8 cellular contexts compared by ENCODE assay signal in the genomic region with DNA sequence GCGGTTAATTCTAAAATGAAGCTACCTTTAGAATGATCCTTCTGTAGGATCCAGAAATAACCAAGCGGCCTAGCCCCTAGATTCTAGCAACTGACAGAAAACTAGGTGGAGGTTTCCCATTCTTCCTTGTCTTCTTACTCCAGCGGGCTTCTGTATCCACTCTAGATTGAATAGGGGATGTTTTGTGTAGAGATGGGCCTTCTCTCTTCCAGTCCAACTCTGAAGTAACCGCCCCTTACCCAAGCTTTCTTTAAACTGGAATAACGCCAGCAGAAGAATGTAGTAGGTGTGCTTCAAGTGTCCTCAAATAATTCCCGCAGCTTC. TPM values are rescaled to one million over a fixed set of nuclear protein-coding genes. Genes with fewer than 3 reads are reported as not detected.
A peak's percentile ranks its signal among the peaks of the same experiment; 100 is the strongest.
DNase-seq lines count a peak whose midpoint lies in the region; ATAC-seq and TF ChIP-seq lines count a peak whose summit lies in the region.

No MANE protein-coding gene starts in this region.

- dilution Hi-C loops in mammary epithelial cell (cut with HindIII; ENCODE audit: low sequenced_read_pairs): no loop called here

- H2AFZ ChIP-seq in mammary epithelial cell (ENCODE audit: low read depth, low read length): peak overlapping the region; percentile 97

- no peaks in the 10 kb centered on the region for H3K9me3 ChIP-seq in mammary epithelial cell (replicated peaks; ENCODE audit: insufficient read depth, low read length)

- DNase-seq in activated T-cell treated with anti-CD3 and anti-CD28 coated beads, Interleukin-2, amount 50 U/mL, for 72 hours: no peak
- DNase-seq in activated T-cell treated with anti-CD3 and anti-CD28 coated beads, Interleukin-2, amount 50 U/mL, for 1 hour: no peak
- no peak for DNase-seq in mammary epithelial cell
- DNase-seq in naive B cell: no peak
- DNase-seq in 8988T: no peak
- no peak for DNase-seq in OCI-M1 (lab: John Stamatoyannopoulos, UW)
- DNase-seq in amniotic stem cell (lab: John Stamatoyannopoulos, UW): no peak

- 26% methylated on average over 6 of the region's 6 CpGs for WGBS in mammary epithelial cell (ENCODE audit: low coverage, missing lambda C conversion rate)

- peaks cover 29% of the 10 kb centered on the region for H3K4me1 Mint-ChIP-seq in activated T-cell treated with anti-CD3 and anti-CD28 coated beads, Interleukin-2, amount 50 U/mL, for 72 hours (ENCODE audit: low read depth)
- peaks cover 27 to 54% (median 34%) of the 10 kb centered on the region in 3 donors for H3K4me1 Mint-ChIP-seq in naive B cell

- no peaks in the 10 kb centered on the region for H3K27me3 ChIP-seq in mammary epithelial cell (ENCODE audit: insufficient read depth, low read length)

- peaks cover 3% of the 10 kb centered on the region for H3K36me3 ChIP-seq in mammary epithelial cell (ENCODE audit: insufficient read depth, low read length)

- H3K9ac ChIP-seq in mammary epithelial cell (ENCODE audit: insufficient read depth, low read length): no peak overlapping the region

- peaks cover 43% of the 10 kb centered on the region for H3K79me2 ChIP-seq in mammary epithelial cell (ENCODE audit: insufficient read depth, low read length)

- peak overlapping the region; percentile 63 to 98 (median 93) for H3K4me3 ChIP-seq in mammary epithelial cell (replicated peaks in 1 of 3; ENCODE audit: insufficient read depth in 1 of 3, low read depth in 2 of 3, low read length in 3 of 3)

- peaks cover 6% of the 10 kb centered on the region for H3K27me3 Mint-ChIP-seq in activated T-cell treated with anti-CD3 and anti-CD28 coated beads, Interleukin-2, amount 50 U/mL, for 72 hours (ENCODE audit: low read depth)
- H3K27me3 Mint-ChIP-seq in naive B cell: peaks cover 12 to 17% (median 15%) of the 10 kb centered on the region in 3 donors

- H3K4me3 Mint-ChIP-seq in activated T-cell treated with anti-CD3 and anti-CD28 coated beads, Interleukin-2, amount 50 U/mL, for 72 hours: peak overlapping the region; percentile 93 to 97
- H3K4me3 Mint-ChIP-seq in naive B cell: peak overlapping the region; percentile 90 to 99 (median 98)

- no TSS peak for BruUV-seq in mammary epithelial cell (replicated peaks; lab: Mats Ljungman, UMichigan)

- H4K20me1 ChIP-seq in mammary epithelial cell (ENCODE audit: insufficient read depth, low read length): no peaks in the 10 kb centered on the region

- in situ Hi-C loops in mammary epithelial cell (cut with MboI; ENCODE audit: low sequenced_read_pairs in 2 of 2): no loop called here

- no peak for TF ChIP-seq CTCF in mammary epithelial cell (conservative IDR thresholded peaks at IDR 0.05 in 1 of 2, IDR thresholded peaks at IDR 0.05 in 1 of 2; ENCODE audit: extremely low read depth in 1 of 2, insufficient read depth in 1 of 2, low read depth in 1 of 2, low read length in 2 of 2)

- peak overlapping the region; percentile 90 for H3K27ac Mint-ChIP-seq in activated T-cell treated with anti-CD3 and anti-CD28 coated beads, Interleukin-2, amount 50 U/mL, for 72 hours
- peak overlapping the region; percentile 92 to 99 (median 98) for H3K27ac Mint-ChIP-seq in naive B cell

- no peaks in the 10 kb centered on the region for H3K9me3 Mint-ChIP-seq in activated T-cell treated with anti-CD3 and anti-CD28 coated beads, Interleukin-2, amount 50 U/mL, for 72 hours
- no peaks in the 10 kb centered on the region for H3K9me3 Mint-ChIP-seq in naive B cell

- H3K4me2 ChIP-seq in mammary epithelial cell (ENCODE audit: insufficient read depth, low read depth, low read length): peak overlapping the region; percentile 82

- H3K4me1 ChIP-seq in mammary epithelial cell (ENCODE audit: insufficient read depth, low read length): peaks cover 3% of the 10 kb centered on the region

- no peak overlapping the region for H3K27ac ChIP-seq in mammary epithelial cell (ENCODE audit: insufficient read depth, low read depth, low read length)

- ATAC-seq in activated T-cell treated with anti-CD3 and anti-CD28 coated beads, Interleukin-2, amount 50 U/mL, for 72 hours (replicated peaks in 1 of 2): peak; percentile 2 to 8
- ATAC-seq in HG03432 (IDR thresholded peaks at IDR 0.05; ENCODE audit: unreplicated experiment) (peak; percentile 13), naive B cell (ENCODE audit: low read depth in 2 of 2) (peak; percentile 2)

- intact Hi-C loops in mammary epithelial cell (cut with micrococcal nuclease): loop anchor here (1.0 kb wide), 1 partner anchor 249 kb away; no protein-coding TSS in a partner anchor

- CTCF ChIA-PET in mammary epithelial cell (lab: Charles Lee; ENCODE audit: low non-redundant PET): interaction anchor here (0.6 to 1.1 kb wide), 2 partner anchors 12 to 250 kb away, joined by 3 read pairs; no protein-coding TSS in a partner anchor

- peaks cover 6 to 9% of the 10 kb centered on the region in 2 donors for H3K36me3 Mint-ChIP-seq in activated T-cell treated with anti-CD3 and anti-CD28 coated beads, Interleukin-2, amount 50 U/mL, for 72 hours (ENCODE audit: insufficient read depth in 2 of 2)
- H3K36me3 Mint-ChIP-seq in naive B cell: peaks cover 10 to 18% of the 10 kb centered on the region in 2 donors

RNA-seq across cellular contexts. Expression of a gene that starts 0.4 kb away (rescaled TPM):
- 10 to 100 TPM; 15.7 to 17.3 TPM for total RNA-seq in activated T-cell treated with anti-CD3 and anti-CD28 coated beads, Interleukin-2, amount 50 U/mL, for 72 hours
- 10 to 100 TPM; 33.9 to 53.5 TPM for total RNA-seq in mammary epithelial cell
- polyA plus RNA-seq in mammary epithelial cell (12.7 TPM), naive B cell (ENCODE audit: low read depth in 6 of 6) (10 to 100 TPM in 5 of 6 donors, 1 to 10 TPM in 1; 3.0 to 29.7 (median 18.4) TPM)
- 20.8 TPM for polyA minus RNA-seq in mammary epithelial cell
